In genomic region chr14:55198749-55199148, GRCh38 we compare ENCODE assay signal across 16 cellular contexts. TPM values are rescaled to one million over a fixed set of nuclear protein-coding genes. Genes with fewer than 3 reads are reported as not detected.
DNase-seq lines count a peak whose midpoint lies in the region; ATAC-seq and TF ChIP-seq lines count a peak whose summit lies in the region.
"Had no signal": no experiment of that assay in that cellular context is flagged by ENCODE, and none has a peak within 500 bp of the region (broad histone marks: within the 10 kb centered on the region; RNA-seq: fewer than 3 reads in every experiment).

No MANE protein-coding gene starts in this region.

- no peaks in the 10 kb centered on the region for H3K23me2 ChIP-seq in H9 (ENCODE audit: insufficient read length, low read depth, low read length, poor library complexity, severe bottlenecking)

- no peaks in the 10 kb centered on the region for H3K79me1 ChIP-seq in H9 (ENCODE audit: insufficient read depth, low read depth, low read length, poor library complexity, severe bottlenecking)
- H3K79me1 ChIP-seq in IMR-90 (ENCODE audit: low read depth in 1 of 2, low read length in 2 of 2), result no peaks in the 10 kb centered on the region

- no peak overlapping the region for H3K56ac ChIP-seq in H9 (ENCODE audit: insufficient read length, low read depth, low read length)
- no peak overlapping the region for H3K56ac ChIP-seq in IMR-90 (ENCODE audit: extremely low read depth, insufficient read depth, low read length)

- peak overlapping the region; percentile 24 for H4K8ac ChIP-seq in H9 (replicated peaks; ENCODE audit: insufficient read length, low read depth, low read length)
- no peak overlapping the region for H4K8ac ChIP-seq in IMR-90 (ENCODE audit: low read depth in 2 of 2, low read length in 2 of 2)

- TF ChIP-seq POLR2A in IMR-90 (IDR thresholded peaks at IDR 0.05; ENCODE audit: low read depth, low read length), result no peak

- no peak overlapping the region for H3K23ac ChIP-seq in H9 (ENCODE audit: insufficient read length, low read depth, low read length)
- H3K23ac ChIP-seq in IMR-90 (ENCODE audit: low read depth, low read length), result no peak overlapping the region

- intact Hi-C loops in IMR-90 (cut with micrococcal nuclease), result no loop called here

- H3K9me1 ChIP-seq in IMR-90 (ENCODE audit: insufficient read depth, low read length), result no peaks in the 10 kb centered on the region

- H3K4me3 ChIP-seq in IMR-90 (ENCODE audit: insufficient read depth, low read depth, low read length), result no peak overlapping the region
- H3K4me3 ChIP-seq: BLaER1 treated with 17β-estradiol and CSF1 and Interleukin-3, amounts not matched to agents 10 nM and 100 nM; GM23248 had no signal

- H3K18ac ChIP-seq in H9 (ENCODE audit: insufficient read length, low read depth, low read length) (no peak overlapping the region), IMR-90 (ENCODE audit: low read depth, low read length) (no peak overlapping the region)

- no peak overlapping the region for H3K9ac ChIP-seq in H9 (ENCODE audit: extremely low read depth, insufficient read length, low read length)
- no peak overlapping the region for H3K9ac ChIP-seq in IMR-90 (ENCODE audit: low read depth, low read length)
- H3K9ac ChIP-seq: BLaER1 treated with 17β-estradiol and CSF1 and Interleukin-3, amounts not matched to agents 10 nM and 100 nM; GM23248 had no signal

- H3K14ac ChIP-seq in H9 (ENCODE audit: insufficient read depth, low read length) (no peak overlapping the region), IMR-90 (replicated peaks; ENCODE audit: low read depth, low read length) (no peak overlapping the region)

- H3K4ac ChIP-seq in H9 (ENCODE audit: low read depth, low read length) (no peak overlapping the region), IMR-90 (ENCODE audit: low read depth, low read length) (no peak overlapping the region)

- CTCF ChIA-PET in IMR-90 (lab: Yijun Ruan, JAX), result no interaction called here

- TF ChIP-seq CTCF in H9 (conservative IDR thresholded peaks at IDR 0.05) (no peak), IMR-90 (conservative IDR thresholded peaks at IDR 0.05; ENCODE audit: low read depth, low read length) (no peak)

- H3K36me3 ChIP-seq in IMR-90 (ENCODE audit: control insufficient read depth, insufficient read depth, low read length), result no peaks in the 10 kb centered on the region
- H3K36me3 ChIP-seq: BLaER1 treated with 17β-estradiol and CSF1 and Interleukin-3, amounts not matched to agents 10 nM and 100 nM had no signal

- H2AK9ac ChIP-seq in IMR-90 (replicated peaks; ENCODE audit: low read depth, low read length, poor library complexity), result no peak overlapping the region

- H3T11ph ChIP-seq in H9 (ENCODE audit: low read length), result no peak overlapping the region

- dilution Hi-C loops in IMR-90 (cut with HindIII; ENCODE audit: low sequenced_read_pairs, unreplicated experiment), result no loop called here

- H3K4me2 ChIP-seq in H9 (ENCODE audit: insufficient read depth, insufficient read length, low read length), result no peak overlapping the region
- H3K4me2 ChIP-seq in IMR-90 (ENCODE audit: low read depth, low read length), result no peak overlapping the region
- H3K4me2 ChIP-seq: BLaER1 treated with 17β-estradiol and CSF1 and Interleukin-3, amounts not matched to agents 10 nM and 100 nM had no signal

- peaks cover 13 to 15% of the 10 kb centered on the region in 2 experiments for H3K4me1 Mint-ChIP-seq in H9
- H3K4me1 Mint-ChIP-seq: IgD-negative memory B cell had no signal

- no CpG with 5 or more reads among the region's 2 CpGs for WGBS in H9 (ENCODE audit: extremely low coverage, insufficient read length, low lambda C conversion rate)
- 42% methylated on average over 2 of the region's 2 CpGs; no CpG with 5 or more reads in 1 of the 2 experiments for WGBS in IMR-90 (ENCODE audit: extremely low coverage in 2 of 2, insufficient read length in 1 of 2), 2 experiments

- no peaks in the 10 kb centered on the region for H3K79me2 ChIP-seq in H9 (ENCODE audit: insufficient read depth, low read length)

- no peak overlapping the region for H2AFZ ChIP-seq in H9 (ENCODE audit: low read length)
- no peak overlapping the region for H2AFZ ChIP-seq in IMR-90 (replicated peaks; ENCODE audit: low read length, poor library complexity)
- H2AFZ ChIP-seq: GM23248 had no signal

- H3K27me3 ChIP-seq in H9 (ENCODE audit: insufficient read depth, low read length) (no peaks in the 10 kb centered on the region), IMR-90 (ENCODE audit: control insufficient read depth, insufficient read depth, low read length) (no peaks in the 10 kb centered on the region)
- H3K27me3 ChIP-seq: BLaER1 treated with 17β-estradiol and CSF1 and Interleukin-3, amounts not matched to agents 10 nM and 100 nM had no signal

- no peaks in the 10 kb centered on the region for H3K9me3 ChIP-seq in H9 (ENCODE audit: control insufficient read depth, low read depth, low read length)
- H3K9me3 ChIP-seq in IMR-90 (ENCODE audit: control insufficient read depth, insufficient read depth, low read length), result no peaks in the 10 kb centered on the region
- H3K9me3 ChIP-seq: BLaER1 treated with 17β-estradiol and CSF1 and Interleukin-3, amounts not matched to agents 10 nM and 100 nM had no signal

- H4K5ac ChIP-seq in H9 (ENCODE audit: insufficient read length, low read depth, low read length) (no peak overlapping the region), IMR-90 (ENCODE audit: low read depth, low read length) (no peak overlapping the region)

- H4K20me1 ChIP-seq in H9 (ENCODE audit: control insufficient read depth, insufficient read depth, insufficient read length) (no peaks in the 10 kb centered on the region), IMR-90 (ENCODE audit: insufficient read depth, low read length) (no peaks in the 10 kb centered on the region)
- H4K20me1 ChIP-seq: BLaER1 treated with 17β-estradiol and CSF1 and Interleukin-3, amounts not matched to agents 10 nM and 100 nM had no signal

- H3K9me3 Mint-ChIP-seq in H9, result no peaks in the 10 kb centered on the region
- H3K9me3 Mint-ChIP-seq: IgD-negative memory B cell had no signal

- no peak overlapping the region for H3K27ac ChIP-seq in H9 (ENCODE audit: insufficient read length, low read depth, low read length)
- H3K27ac ChIP-seq in IMR-90 (ENCODE audit: insufficient read depth, low read length), result no peak overlapping the region
- H3K27ac ChIP-seq: BLaER1 treated with 17β-estradiol and CSF1 and Interleukin-3, amounts not matched to agents 10 nM and 100 nM; GM23248; HL-60 had no signal

- H2BK15ac ChIP-seq in H9 (ENCODE audit: low read depth, low read length) (no peak overlapping the region), IMR-90 (ENCODE audit: low read depth, low read length) (no peak overlapping the region)

- DNase-seq in H9 (no peak), IMR-90 (peak; percentile 24), amniotic epithelial cell (ENCODE audit: low read depth) (peak; percentile 76), fibroblast of peridontal ligament (ENCODE audit: extremely low read depth) (peak; percentile 43), G401 (ENCODE audit: low spot score) (no peak)
- no peak for DNase-seq in activated naive CD4-positive, alpha-beta T cell treated with anti-CD3 and anti-CD28 coated beads, Interleukin-2, amount 50 U/mL, for 16 hours
- DNase-seq: ACHN; CD4-positive, CD25-positive, alpha-beta regulatory T cell; DMS53; GM23248; H7 had no signal

- no TSS peak for BruUV-seq in IMR-90 (replicated peaks; lab: Mats Ljungman, UMichigan)

- no peak overlapping the region for H3K27ac Mint-ChIP-seq in H9
- H3K27ac Mint-ChIP-seq: CD4-positive, CD25-positive, alpha-beta regulatory T cell; IgD-negative memory B cell had no signal

- H2BK12ac ChIP-seq in H9 (ENCODE audit: insufficient read length, low read depth, low read length), result no peak overlapping the region

- no peak overlapping the region for H2BK120ac ChIP-seq in H9 (ENCODE audit: low read depth, low read length, poor library complexity, severe bottlenecking)
- no peak overlapping the region for H2BK120ac ChIP-seq in IMR-90 (ENCODE audit: low read depth, low read length)

- H2AK5ac ChIP-seq in H9 (ENCODE audit: insufficient read length, low read length) (no peak overlapping the region), IMR-90 (ENCODE audit: low read depth, low read length) (no peak overlapping the region)

- no peaks in the 10 kb centered on the region for H3K27me3 Mint-ChIP-seq in H9 (ENCODE audit: low read depth)
- H3K27me3 Mint-ChIP-seq: CD4-positive, CD25-positive, alpha-beta regulatory T cell had no signal

- no peak for TF ChIP-seq RAD21 in IMR-90 (IDR thresholded peaks at IDR 0.05; ENCODE audit: low read length)

- H4K91ac ChIP-seq in H9 (ENCODE audit: insufficient read length, low read depth, low read length), result no peak overlapping the region
- H4K91ac ChIP-seq in IMR-90 (ENCODE audit: insufficient read depth, low read depth, low read length), result no peak overlapping the region

- H2BK5ac ChIP-seq in H9 (ENCODE audit: insufficient read length, low read length), result no peak overlapping the region
- H2BK5ac ChIP-seq in IMR-90 (ENCODE audit: low read depth, low read length, poor library complexity, severe bottlenecking), result no peak overlapping the region

- POLR2A ChIA-PET in IMR-90 (lab: Charles Lee; ENCODE audit: unreplicated experiment), result no interaction called here

- ATAC-seq in IMR-90 (ENCODE audit: low read depth) (no peak), esophagus mucosa (no peak), HG03432 (IDR thresholded peaks at IDR 0.05; ENCODE audit: unreplicated experiment) (no peak)

- H3K4me1 ChIP-seq in H9 (ENCODE audit: insufficient read depth, low read length) (peaks cover 6% of the 10 kb centered on the region; the same call in 1 of the 2 replicates), IMR-90 (ENCODE audit: control insufficient read depth, insufficient read depth, low read length) (no peaks in the 10 kb centered on the region)
- H3K4me1 ChIP-seq: BLaER1 treated with 17β-estradiol and CSF1 and Interleukin-3, amounts not matched to agents 10 nM and 100 nM had no signal

- in situ Hi-C loops in IMR-90 (cut with MboI; ENCODE audit: low sequenced_read_pairs), result no loop called here
- in situ Hi-C loops in G401 (cut with HindIII; ENCODE audit: low sequenced_read_pairs), result no loop called here

- no peak overlapping the region for H3K4me3 Mint-ChIP-seq in H9
- H3K4me3 Mint-ChIP-seq: CD4-positive, CD25-positive, alpha-beta regulatory T cell; IgD-negative memory B cell had no signal

- no peaks in the 10 kb centered on the region for H3K36me3 Mint-ChIP-seq in H9 (ENCODE audit: insufficient read depth in 1 of 3, low read depth in 3 of 3)
- H3K36me3 Mint-ChIP-seq: IgD-negative memory B cell had no signal

- H2BK20ac ChIP-seq in H9 (ENCODE audit: low read depth, low read length, poor library complexity, severe bottlenecking) (no peak overlapping the region), IMR-90 (ENCODE audit: low read depth, low read length) (no peak overlapping the region)

TF ChIP-seq in IMR-90, 13 proteins besides CTCF, POLR2A, EP300 and RAD21:
- TF ChIP-seq MAZ (IDR thresholded peaks at IDR 0.05; ENCODE audit: borderline replicate concordance, low read depth, low read length) (no peak), CEBPB (IDR thresholded peaks at IDR 0.05; ENCODE audit: low read depth, low read length) (peak; percentile 79)
TF ChIP-seq in IMR-90: peak in this region for 1.

RNA-seq across cellular contexts. Expression of gene DLGAP5, which starts 7.4 kb away (rescaled TPM):
- total RNA-seq in H9 (2021), result 115 and 118 TPM in 2 replicates
- total RNA-seq in IMR-90 (2012; rRNA removed), result 19.0 and 40.3 TPM in 2 replicates
- polyA plus RNA-seq in IMR-90 (2012; rRNA removed), result 11.3 and 14.9 TPM in 2 replicates
- 0.91 and 1.9 TPM in 2 replicates for polyA plus RNA-seq in IMR-90 (2012; cell fraction: cytosol; rRNA removed)
- 0.82 and 5.4 TPM in 2 replicates for polyA plus RNA-seq in IMR-90 (2012; cell fraction: nucleus; rRNA removed; ENCODE audit: low replicate concordance)
- 17.9 TPM for total RNA-seq in esophagus mucosa
- 63.1 and 109 TPM in 2 replicates for total RNA-seq in G401 (2014; rRNA removed; shearing (Covaris generic))
- polyA plus RNA-seq: IgD-negative memory B cell had no signal

Comparison
In these comparisons a context has a peak if more than half of its experiments do, and no peak if none do; other contexts are left out.
1. DNase-seq: peak in IMR-90 (single experiment), amniotic epithelial cell (single experiment) and fibroblast of peridontal ligament (single experiment); none in H9 (single experiment), activated naive CD4-positive, alpha-beta T cell treated with anti-CD3 and anti-CD28 coated beads, Interleukin-2, amount 50 U/mL, for 16 hours (single experiment) and G401 (single experiment).